In the genomic region with DNA sequence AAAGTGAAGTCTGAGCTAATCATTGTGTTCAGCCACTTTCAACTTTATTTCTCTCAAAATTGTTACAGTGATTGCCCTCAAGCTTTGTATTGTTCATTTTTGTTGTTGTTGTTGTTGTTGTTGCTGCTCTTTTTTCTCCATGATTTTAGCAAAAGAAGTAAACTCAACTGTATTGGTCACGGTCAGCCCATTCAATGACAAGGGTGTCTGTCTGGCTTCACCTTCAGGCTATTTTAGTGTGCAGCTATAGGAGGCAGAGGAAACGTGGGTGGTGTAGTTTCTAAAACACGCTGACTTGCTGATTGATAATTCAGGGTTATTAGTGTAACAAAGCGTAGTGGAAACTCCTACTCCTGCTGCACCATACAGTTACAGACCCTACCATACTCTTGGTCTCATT, we compare ENCODE assay signal across 9 cellular contexts.
DNase-seq lines count a peak whose midpoint lies in the region; ATAC-seq, FAIRE-seq and TF ChIP-seq lines count a peak whose summit lies in the region.
"Had no signal": no experiment of that assay in that cellular context is flagged by ENCODE, and none has a peak within 500 bp of the region (broad histone marks: within the 10 kb centered on the region; RNA-seq: fewer than 3 reads in every experiment).

No MANE protein-coding gene starts in this region.

- H3K9me2 ChIP-seq in MM.1S (replicated peaks; ENCODE audit: insufficient read depth, low read length), result no peaks in the 10 kb centered on the region

- H3K27me3 ChIP-seq in GM06990 (replicated peaks; ENCODE audit: control insufficient read depth, insufficient read depth, low read length) (no peaks in the 10 kb centered on the region), upper lobe of left lung (no peaks in the 10 kb centered on the region), MM.1S (replicated peaks; ENCODE audit: insufficient read depth, low read length) (no peaks in the 10 kb centered on the region), vagina (no peaks in the 10 kb centered on the region)

- H3K9ac ChIP-seq in MM.1S (ENCODE audit: low read length), result no peak overlapping the region

- intact Hi-C loops in vagina (cut with DNase I), result no loop called here

- no peaks in the 10 kb centered on the region for H3K9me3 ChIP-seq in upper lobe of left lung
- H3K9me3 ChIP-seq in MM.1S (replicated peaks; ENCODE audit: insufficient read depth, low read length), result no peaks in the 10 kb centered on the region
- H3K9me3 ChIP-seq in vagina, result no peaks in the 10 kb centered on the region

- ATAC-seq in HG02642 (IDR thresholded peaks at IDR 0.05; ENCODE audit: poor library complexity, unreplicated experiment) (peak; percentile 87), HG03457 (IDR thresholded peaks at IDR 0.05; ENCODE audit: unreplicated experiment) (peak; percentile 52), upper lobe of left lung (ENCODE audit: low FRiP score in 2 of 2) (no peak)

- no peaks in the 10 kb centered on the region for H3K4me1 ChIP-seq in upper lobe of left lung
- no peaks in the 10 kb centered on the region for H3K4me1 ChIP-seq in MM.1S (ENCODE audit: low read length)
- H3K4me1 ChIP-seq in vagina, result no peaks in the 10 kb centered on the region

- no peaks in the 10 kb centered on the region for H3F3A ChIP-seq in MM.1S (ENCODE audit: insufficient read depth, low read length)

- TF ChIP-seq CTCF in GM06990 (IDR thresholded peaks at IDR 0.05; ENCODE audit: insufficient read depth, low read length, poor library complexity, severe bottlenecking), result no peak
- no peak for TF ChIP-seq CTCF in upper lobe of left lung (IDR thresholded peaks at IDR 0.05)
- no peak for TF ChIP-seq CTCF in MM.1S (IDR thresholded peaks at IDR 0.05; ENCODE audit: low read length)
- TF ChIP-seq CTCF in vagina (IDR thresholded peaks at IDR 0.05), result no peak

- FAIRE-seq in GM19239 (lab: Jason Lieb, UNC), result peak; percentile 97

- H3K4me3 ChIP-seq in GM06990 (replicated peaks; ENCODE audit: low read depth, low read length) (no peak overlapping the region), upper lobe of left lung (no peak overlapping the region), MM.1S (ENCODE audit: low read length) (no peak overlapping the region), vagina (no peak overlapping the region)

- no peak overlapping the region for H3K4me2 ChIP-seq in MM.1S (ENCODE audit: low read depth, low read length)

- no peaks in the 10 kb centered on the region for H3K79me2 ChIP-seq in MM.1S (ENCODE audit: low read length)

- H2AFZ ChIP-seq in MM.1S (ENCODE audit: low read length), result no peak overlapping the region

- WGBS in upper lobe of left lung, 2 donors, result 79 to 87% methylated on average over 4 of the region's 4 CpGs

- H3K36me3 ChIP-seq in GM06990 (ENCODE audit: control insufficient read depth, insufficient read depth, low read length) (no peaks in the 10 kb centered on the region), upper lobe of left lung (no peaks in the 10 kb centered on the region), MM.1S (replicated peaks; ENCODE audit: insufficient read depth, low read length) (no peaks in the 10 kb centered on the region), vagina (no peaks in the 10 kb centered on the region)

- DNase-seq in GM06990 (ENCODE audit: extremely low read depth, insufficient read length) (peak; percentile 48), GM19239 (ENCODE audit: insufficient read length, low spot score) (peak; percentile 45), upper lobe of left lung (no peak), MM.1S (no peak), amniotic stem cell (lab: John Stamatoyannopoulos, UW) (no peak), vagina (ENCODE audit: extremely low spot score in 2 of 2) (no peak)
- DNase-seq: IMR-90 had no signal

- no peaks in the 10 kb centered on the region for H4K20me1 ChIP-seq in MM.1S (ENCODE audit: insufficient read depth, low read length)

- H3K27ac ChIP-seq in upper lobe of left lung, result no peak overlapping the region
- H3K27ac ChIP-seq in MM.1S (ENCODE audit: low read length), result no peak overlapping the region
- H3K27ac ChIP-seq in vagina, result no peak overlapping the region

- TF ChIP-seq POLR2A in upper lobe of left lung (IDR thresholded peaks at IDR 0.05) (no peak), vagina (IDR thresholded peaks at IDR 0.05) (no peak)

- TF ChIP-seq EP300 in upper lobe of left lung (IDR thresholded peaks at IDR 0.05), result no peak

Comparison
In these comparisons a context has a peak if more than half of its experiments do, and no peak if none do; other contexts are left out.
1. DNase-seq: peak in GM06990 (single experiment) and GM19239 (single experiment); none in upper lobe of left lung (0 of 2), MM.1S (single experiment), amniotic stem cell (single experiment) and vagina (0 of 2).
2. ATAC-seq: peak in HG02642 (single experiment) and HG03457 (single experiment); none in upper lobe of left lung (0 of 2).